In the genomic region with DNA sequence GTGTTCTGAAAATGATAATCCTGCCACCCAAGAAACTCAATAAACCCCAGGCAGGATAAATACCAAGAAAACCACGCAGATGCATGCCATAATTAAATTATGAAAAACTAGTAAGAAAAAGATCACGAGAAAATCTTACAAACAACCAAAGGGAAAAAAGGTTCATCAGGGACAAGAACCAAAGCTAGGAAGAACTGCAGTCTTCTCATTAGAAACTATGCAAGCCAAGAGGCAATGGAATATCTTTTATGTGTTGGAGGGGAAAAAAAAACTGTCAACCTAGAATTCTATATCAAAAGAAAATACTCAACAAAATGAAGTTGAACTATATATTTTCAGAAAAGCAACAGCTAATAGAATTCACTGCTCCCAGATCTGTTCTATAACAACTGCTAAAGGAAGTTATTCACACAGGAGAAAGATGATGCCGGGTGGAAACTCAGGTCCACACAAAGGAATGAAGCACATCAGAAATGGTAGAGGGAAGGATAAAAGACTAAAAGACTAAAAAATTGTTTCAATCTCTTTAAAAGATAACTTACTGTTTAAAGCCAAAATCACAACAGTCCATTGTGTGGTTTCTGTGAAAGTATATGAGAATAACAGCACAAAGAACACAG, we compare ENCODE assay signal across 20 cellular contexts. TPM values are rescaled to one million over a fixed set of nuclear protein-coding genes. Genes with fewer than 3 reads are reported as not detected.
DNase-seq lines count a peak whose midpoint lies in the region; ATAC-seq and TF ChIP-seq lines count a peak whose summit lies in the region.
"Had no signal": no experiment of that assay in that cellular context is flagged by ENCODE, and none has a peak within 500 bp of the region (broad histone marks: within the 10 kb centered on the region; RNA-seq: fewer than 3 reads in every experiment).

No MANE protein-coding gene starts in this region.

- H3K4me1 Mint-ChIP-seq in WTC11, result peaks cover 6% of the 10 kb centered on the region
- H3K4me1 Mint-ChIP-seq in activated CD4-positive, alpha-beta T cell treated with anti-CD3 and anti-CD28 coated beads for 36 hours, result no peaks in the 10 kb centered on the region
- H3K4me1 Mint-ChIP-seq: activated naive CD8-positive, alpha-beta T cell treated with anti-CD3 and anti-CD28 coated beads, Interleukin-2, amount 50 U/mL, for 24 hours; brain had no signal

- H3K27me3 Mint-ChIP-seq in WTC11 (ENCODE audit: low read depth), result no peaks in the 10 kb centered on the region
- H3K27me3 Mint-ChIP-seq in activated CD4-positive, alpha-beta T cell treated with anti-CD3 and anti-CD28 coated beads for 36 hours, result no peaks in the 10 kb centered on the region
- H3K27me3 Mint-ChIP-seq: activated CD4-positive, alpha-beta T cell treated with anti-CD3 and anti-CD28 coated beads, Interleukin-2, amount 10 ng/mL, durations not matched to agents 7 days and 5 days; activated naive CD8-positive, alpha-beta T cell treated with anti-CD3 and anti-CD28 coated beads, Interleukin-2, amount 50 U/mL, for 24 hours; activated T-cell treated with anti-CD3 and anti-CD28 coated beads, Interleukin-2, amount 50 U/mL, for 24 hours; brain; stimulated activated naive CD8-positive, alpha-beta T cell treated with anti-CD3 and anti-CD28 coated beads, Interleukin-15, Interleukin-2, amounts not matched to agents 100 ng/mL and 50 ng/mL, for 24 hours had no signal

- no peak for ATAC-seq in WTC11
- ATAC-seq in activated CD4-positive, alpha-beta T cell treated with anti-CD3 and anti-CD28 coated beads for 36 hours, result no peak
- ATAC-seq: activated naive CD8-positive, alpha-beta T cell treated with anti-CD3 and anti-CD28 coated beads, Interleukin-2, amount 50 U/mL, for 24 hours; natural killer cell had no signal

- TF ChIP-seq CTCF in WTC11 (IDR thresholded peaks at IDR 0.05), result no peak

- intact Hi-C loops in activated CD4-positive, alpha-beta T cell treated with anti-CD3 and anti-CD28 coated beads for 36 hours (cut with DNase I, micrococcal nuclease), result no loop called here

- no peak overlapping the region for H3K4me3 Mint-ChIP-seq in WTC11
- H3K4me3 Mint-ChIP-seq in activated CD4-positive, alpha-beta T cell treated with anti-CD3 and anti-CD28 coated beads for 36 hours, result no peak overlapping the region
- H3K4me3 Mint-ChIP-seq: activated CD4-positive, alpha-beta T cell treated with anti-CD3 and anti-CD28 coated beads, Interleukin-2, amount 10 ng/mL, durations not matched to agents 7 days and 5 days; activated naive CD8-positive, alpha-beta T cell treated with anti-CD3 and anti-CD28 coated beads, Interleukin-2, amount 50 U/mL, for 24 hours; activated T-cell treated with anti-CD3 and anti-CD28 coated beads, Interleukin-2, amount 50 U/mL, for 24 hours; brain; natural killer cell; stimulated activated naive CD8-positive, alpha-beta T cell treated with anti-CD3 and anti-CD28 coated beads, Interleukin-15, Interleukin-2, amounts not matched to agents 100 ng/mL and 50 ng/mL, for 24 hours had no signal

- CTCF ChIA-PET in WTC11 (lab: Charles Lee), result no interaction called here
- CTCF ChIA-PET in activated CD4-positive, alpha-beta T cell treated with anti-CD3 and anti-CD28 coated beads for 36 hours (lab: Charles Lee), result interaction anchor here (0.5 to 4.6 kb wide), 4 partner anchors 21 to 52 kb away, joined by 3 to 24 read pairs (median 5); no protein-coding TSS in a partner anchor

- H3K36me3 Mint-ChIP-seq in WTC11, result peaks cover 73% of the 10 kb centered on the region
- peaks cover 76% of the 10 kb centered on the region for H3K36me3 Mint-ChIP-seq in activated CD4-positive, alpha-beta T cell treated with anti-CD3 and anti-CD28 coated beads for 36 hours (ENCODE audit: low read depth)

- POLR2A ChIA-PET in WTC11 (lab: Charles Lee), result no interaction called here
- POLR2A ChIA-PET in activated CD4-positive, alpha-beta T cell treated with anti-CD3 and anti-CD28 coated beads for 36 hours (lab: Charles Lee), result no interaction called here

- peaks cover 29% of the 10 kb centered on the region for H3K9me3 Mint-ChIP-seq in WTC11
- H3K9me3 Mint-ChIP-seq in activated CD4-positive, alpha-beta T cell treated with anti-CD3 and anti-CD28 coated beads for 36 hours (ENCODE audit: low read depth), result peaks cover 20% of the 10 kb centered on the region

- DNase-seq in NCI-H2171 treated with DMSO at 0.1 percent for 48 hours (lab: John Stamatoyannopoulos, UW) (peak; percentile 10), NCI-H2171 (lab: John Stamatoyannopoulos, UW) (no peak), M059J (ENCODE audit: low read depth) (peak; percentile 2), WTC11 (ENCODE audit: low spot score) (no peak), renal cortical epithelial cell (ENCODE audit: low read depth) (peak; percentile 29), midbrain (lab: John Stamatoyannopoulos, UW) (no peak), DMS153 treated with DMSO at 0.1 percent for 48 hours (lab: John Stamatoyannopoulos, UW; ENCODE audit: unreplicated experiment) (no peak)
- no peak for DNase-seq in activated CD4-positive, alpha-beta T cell treated with anti-CD3 and anti-CD28 coated beads for 36 hours
- DNase-seq: activated CD4-positive, alpha-beta T cell treated with anti-CD3 and anti-CD28 coated beads, Interleukin-2, amount 10 ng/mL, durations not matched to agents 7 days and 5 days; activated naive CD8-positive, alpha-beta T cell treated with anti-CD3 and anti-CD28 coated beads, Interleukin-2, amount 50 U/mL, for 24 hours; activated T-cell treated with anti-CD3 and anti-CD28 coated beads, Interleukin-2, amount 50 U/mL, for 24 hours; natural killer cell; NCI-H187; NCI-H2227 treated with DMSO at 0.1 percent for 48 hours; NCI-H774; occipital lobe; uterus; WERI-Rb-1 had no signal

- H3K27ac Mint-ChIP-seq in WTC11, result no peak overlapping the region
- H3K27ac Mint-ChIP-seq in activated CD4-positive, alpha-beta T cell treated with anti-CD3 and anti-CD28 coated beads for 36 hours, result no peak overlapping the region
- H3K27ac Mint-ChIP-seq: activated CD4-positive, alpha-beta T cell treated with anti-CD3 and anti-CD28 coated beads, Interleukin-2, amount 10 ng/mL, durations not matched to agents 7 days and 5 days; activated naive CD8-positive, alpha-beta T cell treated with anti-CD3 and anti-CD28 coated beads, Interleukin-2, amount 50 U/mL, for 24 hours; activated T-cell treated with anti-CD3 and anti-CD28 coated beads, Interleukin-2, amount 50 U/mL, for 24 hours; brain; natural killer cell; stimulated activated naive CD8-positive, alpha-beta T cell treated with anti-CD3 and anti-CD28 coated beads, Interleukin-15, Interleukin-2, amounts not matched to agents 100 ng/mL and 50 ng/mL, for 24 hours had no signal

TF ChIP-seq in WTC11, 78 proteins besides CTCF, POLR2A, EP300 and RAD21 (continues in another document):
- TF ChIP-seq PRRX2 (CRISPR knock-in tag; IDR thresholded peaks at IDR 0.05) (no peak), FOXK1 (CRISPR knock-in tag; IDR thresholded peaks at IDR 0.05) (no peak), PREB (CRISPR knock-in tag; IDR thresholded peaks at IDR 0.05; ENCODE audit: borderline replicate concordance) (no peak), PRDM15 (CRISPR knock-in tag; IDR thresholded peaks at IDR 0.05) (no peak), ZNF317 (CRISPR knock-in tag; IDR thresholded peaks at IDR 0.05; ENCODE audit: borderline replicate concordance, low read depth) (peak; percentile 96)
- TF ChIP-seq, protein P1, sequence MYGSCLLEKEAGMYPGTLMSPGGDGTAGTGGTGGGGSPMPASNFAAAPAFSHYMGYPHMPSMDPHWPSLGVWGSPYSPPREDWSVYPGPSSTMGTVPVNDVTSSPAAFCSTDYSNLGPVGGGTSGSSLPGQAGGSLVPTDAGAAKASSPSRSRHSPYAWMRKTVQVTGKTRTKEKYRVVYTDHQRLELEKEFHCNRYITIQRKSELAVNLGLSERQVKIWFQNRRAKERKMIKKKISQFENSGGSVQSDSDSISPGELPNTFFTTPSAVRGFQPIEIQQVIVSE (CRISPR knock-in tag; IDR thresholded peaks at IDR 0.05; ENCODE audit: borderline replicate concordance), result no peak

RNA-seq across cellular contexts. Expression of gene NDUFA10, which starts 55.0 kb away (rescaled TPM):
- total RNA-seq in M059J (2014; rRNA removed; shearing (Covaris generic)), result 92.0 and 92.8 TPM in 2 replicates
- total RNA-seq in WTC11 (2021) (127 to 138 TPM (median 136 TPM) in 3 replicates), renal cortical epithelial cell (158 and 170 TPM in 2 replicates)
- 100 to 1,000 TPM; 127 to 147 TPM for total RNA-seq in activated CD4-positive, alpha-beta T cell treated with anti-CD3 and anti-CD28 coated beads for 36 hours

Comparison
In these comparisons a context has a peak if more than half of its experiments do, and no peak if none do; other contexts are left out.
1. DNase-seq: peak in NCI-H2171 treated with DMSO at 0.1 percent for 48 hours (single experiment), M059J (single experiment) and renal cortical epithelial cell (single experiment); none in NCI-H2171 (single experiment), WTC11 (single experiment), midbrain (single experiment), DMS153 treated with DMSO at 0.1 percent for 48 hours (single experiment) and activated CD4-positive, alpha-beta T cell treated with anti-CD3 and anti-CD28 coated beads for 36 hours (single experiment).